22 cellular contexts compared by ENCODE assay signal in the genomic region with DNA sequence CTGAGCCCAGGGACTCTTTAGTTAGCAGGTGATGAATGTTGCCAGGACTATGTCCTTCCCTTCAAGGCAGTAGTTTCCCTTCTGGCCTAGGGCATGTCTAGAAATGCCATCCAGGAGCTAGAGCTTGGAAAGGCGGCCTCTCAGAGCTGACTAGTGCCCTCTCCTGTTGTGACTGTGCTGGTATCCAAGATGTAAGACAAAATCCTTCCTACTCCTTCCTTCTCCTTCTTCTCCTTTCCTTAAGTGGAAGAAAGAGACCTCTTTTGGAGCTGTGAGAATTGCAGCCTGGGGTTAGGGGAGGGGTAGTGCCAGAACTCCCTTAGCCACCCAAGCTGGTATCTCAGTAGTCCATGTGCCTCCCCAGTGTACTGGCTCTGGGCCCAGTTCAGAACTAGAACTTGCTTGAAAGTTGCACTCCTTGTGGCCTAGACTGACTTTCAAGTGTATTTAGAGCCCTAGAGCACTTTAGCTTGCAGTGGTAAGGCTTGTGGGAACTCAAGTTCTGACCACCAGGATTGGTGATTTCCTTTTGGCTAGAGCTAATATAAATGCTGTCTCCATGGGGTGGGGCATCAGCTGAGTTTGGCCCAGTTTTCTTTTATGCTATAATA.
DNase-seq lines count a peak whose midpoint lies in the region; TF ChIP-seq lines count a peak whose summit lies in the region.
"Had no signal": no experiment of that assay in that cellular context is flagged by ENCODE, and none has a peak within 500 bp of the region (broad histone marks: within the 10 kb centered on the region; RNA-seq: fewer than 3 reads in every experiment).

No MANE protein-coding gene starts in this region.

- H3K4me3 ChIP-seq in epithelial cell of esophagus (ENCODE audit: low read length) (no peak overlapping the region), coronary artery (no peak overlapping the region)
- H3K4me3 ChIP-seq: GM23248, SJCRH30 had no signal

- TF ChIP-seq RAD21 in Ishikawa (IDR thresholded peaks at IDR 0.05; ENCODE audit: low read depth) = peak; percentile 7; the same call in 1 of the 2 replicates

- DNase-seq in DMS53 (lab: John Stamatoyannopoulos, UW) = peak; percentile 22
- no peak for DNase-seq in DMS53 treated with DMSO at 0.1 percent for 48 hours (lab: John Stamatoyannopoulos, UW; ENCODE audit: unreplicated experiment)
- DNase-seq in epithelial cell of esophagus (ENCODE audit: low read depth) = peak; percentile 8
- DNase-seq in activated CD8-positive, alpha-beta memory T cell treated with anti-CD3 and anti-CD28 coated beads, Interleukin-2, amount 50 U/mL, for 4 hours = no peak
- no peak for DNase-seq in SIG-M5 (lab: John Stamatoyannopoulos, UW)
- DNase-seq in coronary artery (ENCODE audit: low spot score) = no peak
- DNase-seq: 8988T; AML-193; C1 segment of cervical spinal cord; CD8-positive, alpha-beta T cell; DMS79; GM23248; KBM-7; NCI-H1092 treated with DMSO at 0.1 percent for 48 hours; NCI-H1436 treated with DMSO at 0.1 percent for 48 hours; NCI-H2029; NCI-H226; NCI-H510A treated with DMSO at 0.1 percent for 48 hours; NCI-H748 treated with DMSO at 0.1 percent for 48 hours; SJCRH30; T-helper 1 cell had no signal

- H3K27ac ChIP-seq in coronary artery = no peak overlapping the region
- H3K27ac ChIP-seq: GM23248, SJCRH30 had no signal

- TF ChIP-seq CTCF in epithelial cell of esophagus (IDR thresholded peaks at IDR 0.05; ENCODE audit: insufficient read depth, low read depth, low read length, missing control alignments) (no peak), coronary artery (IDR thresholded peaks at IDR 0.05) (no peak)

- TF ChIP-seq EP300 in Ishikawa (IDR thresholded peaks at IDR 0.05; ENCODE audit: borderline replicate concordance) = no peak

TF ChIP-seq in Ishikawa, 13 proteins besides CTCF, POLR2A, EP300 and RAD21:
- no peak for TF ChIP-seq NFIC (IDR thresholded peaks at IDR 0.05)
- TF ChIP-seq, protein P1, sequence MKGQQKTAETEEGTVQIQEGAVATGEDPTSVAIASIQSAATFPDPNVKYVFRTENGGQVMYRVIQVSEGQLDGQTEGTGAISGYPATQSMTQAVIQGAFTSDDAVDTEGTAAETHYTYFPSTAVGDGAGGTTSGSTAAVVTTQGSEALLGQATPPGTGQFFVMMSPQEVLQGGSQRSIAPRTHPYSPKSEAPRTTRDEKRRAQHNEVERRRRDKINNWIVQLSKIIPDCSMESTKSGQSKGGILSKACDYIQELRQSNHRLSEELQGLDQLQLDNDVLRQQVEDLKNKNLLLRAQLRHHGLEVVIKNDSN (IDR thresholded peaks at IDR 0.05) = no peak
- no peak for TF ChIP-seq TCF12 (IDR thresholded peaks at IDR 0.05; ENCODE audit: low read depth)
- no peak for TF ChIP-seq CEBPB (IDR thresholded peaks at IDR 0.05)
- TF ChIP-seq, protein P2, sequence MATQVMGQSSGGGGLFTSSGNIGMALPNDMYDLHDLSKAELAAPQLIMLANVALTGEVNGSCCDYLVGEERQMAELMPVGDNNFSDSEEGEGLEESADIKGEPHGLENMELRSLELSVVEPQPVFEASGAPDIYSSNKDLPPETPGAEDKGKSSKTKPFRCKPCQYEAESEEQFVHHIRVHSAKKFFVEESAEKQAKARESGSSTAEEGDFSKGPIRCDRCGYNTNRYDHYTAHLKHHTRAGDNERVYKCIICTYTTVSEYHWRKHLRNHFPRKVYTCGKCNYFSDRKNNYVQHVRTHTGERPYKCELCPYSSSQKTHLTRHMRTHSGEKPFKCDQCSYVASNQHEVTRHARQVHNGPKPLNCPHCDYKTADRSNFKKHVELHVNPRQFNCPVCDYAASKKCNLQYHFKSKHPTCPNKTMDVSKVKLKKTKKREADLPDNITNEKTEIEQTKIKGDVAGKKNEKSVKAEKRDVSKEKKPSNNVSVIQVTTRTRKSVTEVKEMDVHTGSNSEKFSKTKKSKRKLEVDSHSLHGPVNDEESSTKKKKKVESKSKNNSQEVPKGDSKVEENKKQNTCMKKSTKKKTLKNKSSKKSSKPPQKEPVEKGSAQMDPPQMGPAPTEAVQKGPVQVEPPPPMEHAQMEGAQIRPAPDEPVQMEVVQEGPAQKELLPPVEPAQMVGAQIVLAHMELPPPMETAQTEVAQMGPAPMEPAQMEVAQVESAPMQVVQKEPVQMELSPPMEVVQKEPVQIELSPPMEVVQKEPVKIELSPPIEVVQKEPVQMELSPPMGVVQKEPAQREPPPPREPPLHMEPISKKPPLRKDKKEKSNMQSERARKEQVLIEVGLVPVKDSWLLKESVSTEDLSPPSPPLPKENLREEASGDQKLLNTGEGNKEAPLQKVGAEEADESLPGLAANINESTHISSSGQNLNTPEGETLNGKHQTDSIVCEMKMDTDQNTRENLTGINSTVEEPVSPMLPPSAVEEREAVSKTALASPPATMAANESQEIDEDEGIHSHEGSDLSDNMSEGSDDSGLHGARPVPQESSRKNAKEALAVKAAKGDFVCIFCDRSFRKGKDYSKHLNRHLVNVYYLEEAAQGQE (IDR thresholded peaks at IDR 0.05; ENCODE audit: low read depth) = no peak
- no peak for TF ChIP-seq TAF1 (IDR thresholded peaks at IDR 0.05; ENCODE audit: low read depth)
- TF ChIP-seq YY1 (IDR thresholded peaks at IDR 0.05; ENCODE audit: low read depth) = no peak
- no peak for TF ChIP-seq TEAD4 (IDR thresholded peaks at IDR 0.05)
- no peak for TF ChIP-seq CREB1 (IDR thresholded peaks at IDR 0.05; ENCODE audit: low read depth)
- TF ChIP-seq, protein P3, sequence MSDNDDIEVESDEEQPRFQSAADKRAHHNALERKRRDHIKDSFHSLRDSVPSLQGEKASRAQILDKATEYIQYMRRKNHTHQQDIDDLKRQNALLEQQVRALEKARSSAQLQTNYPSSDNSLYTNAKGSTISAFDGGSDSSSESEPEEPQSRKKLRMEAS (IDR thresholded peaks at IDR 0.05) = no peak

Comparison
In these comparisons a context has a peak if more than half of its experiments do, and no peak if none do; other contexts are left out.
1. DNase-seq: peak in DMS53 (single experiment) and epithelial cell of esophagus (single experiment); none in DMS53 treated with DMSO at 0.1 percent for 48 hours (single experiment), activated CD8-positive, alpha-beta memory T cell treated with anti-CD3 and anti-CD28 coated beads, Interleukin-2, amount 50 U/mL, for 4 hours (single experiment), SIG-M5 (single experiment) and coronary artery (single experiment).